Comparison of ENCODE assay signal across 13 cellular contexts in the genomic region with DNA sequence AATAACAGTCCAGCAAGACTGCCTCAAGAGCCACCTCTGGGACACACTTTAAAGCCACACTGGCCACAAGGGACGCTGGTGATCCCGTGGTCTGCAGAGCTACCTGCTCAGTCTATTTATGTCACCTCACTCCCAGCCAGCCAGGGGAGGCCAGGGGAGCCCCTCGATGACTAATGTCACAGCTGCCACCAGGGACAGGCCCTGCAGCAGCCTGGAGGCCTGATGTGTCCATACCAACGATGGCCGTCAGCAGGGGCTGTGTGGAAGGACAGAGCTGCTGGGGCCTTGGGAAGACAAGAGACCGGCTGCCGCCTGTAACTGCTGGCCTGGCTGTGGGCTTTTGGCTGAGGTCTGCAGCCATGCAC.
DNase-seq lines count a peak whose midpoint lies in the region; ATAC-seq and TF ChIP-seq lines count a peak whose summit lies in the region.
"Had no signal": no experiment of that assay in that cellular context is flagged by ENCODE, and none has a peak within 500 bp of the region (broad histone marks: within the 10 kb centered on the region; RNA-seq: fewer than 3 reads in every experiment).

No MANE protein-coding gene starts in this region.

- no peak for ATAC-seq in T-helper 17 cell
- no peak for ATAC-seq in GM19452 (IDR thresholded peaks at IDR 0.05; ENCODE audit: unreplicated experiment)
- ATAC-seq in esophagus mucosa = no peak
- ATAC-seq: foreskin keratinocyte had no signal

- H3K4me3 Mint-ChIP-seq in T-helper 17 cell = no peak overlapping the region
- H3K4me3 Mint-ChIP-seq: CD4-positive, alpha-beta memory T cell; immature natural killer cell had no signal

- no peaks in the 10 kb centered on the region for H3K9me3 ChIP-seq in T-helper 17 cell (ENCODE audit: control insufficient read depth, low read length, poor library complexity, severe bottlenecking)

- H3K36me3 Mint-ChIP-seq in T-helper 17 cell (ENCODE audit: low read depth) = no peaks in the 10 kb centered on the region
- H3K36me3 Mint-ChIP-seq: CD4-positive, alpha-beta memory T cell; immature natural killer cell had no signal

- peak; percentile 10 for DNase-seq in stimulated activated CD4-positive, alpha-beta T cell treated with anti-CD3 and anti-CD28 coated beads, Interleukin-1b, Interleukin-23, amount 100 ng/mL, for 48 hours
- DNase-seq in stimulated activated CD4-positive, alpha-beta T cell treated with anti-CD3 and anti-CD28 coated beads, Interleukin-2, amount 100 ng/mL, for 48 hours = no peak
- DNase-seq in GM20000 (ENCODE audit: low spot score) (peak; percentile 65), SW480 (ENCODE audit: low spot score) (peak; percentile 82), T-helper 17 cell (no peak), SKM-1 (lab: John Stamatoyannopoulos, UW; ENCODE audit: unreplicated experiment) (no peak)
- DNase-seq: activated T-cell treated with anti-CD3 and anti-CD28 coated beads, Interleukin-2, amount 50 U/mL, for 1 hour; CD4-positive, alpha-beta memory T cell; dorsolateral prefrontal cortex; foreskin keratinocyte; immature natural killer cell had no signal

- peaks cover 5% of the 10 kb centered on the region for H3K4me1 Mint-ChIP-seq in T-helper 17 cell

- no peak overlapping the region for H3K27ac Mint-ChIP-seq in T-helper 17 cell

- peak; percentile 62 for TF ChIP-seq CTCF in GM20000 (IDR thresholded peaks at IDR 0.05; ENCODE audit: extremely low read depth, missing control alignments)

- H3K27me3 Mint-ChIP-seq in T-helper 17 cell = peaks cover 7% of the 10 kb centered on the region

Comparison
In these comparisons a context has a peak if more than half of its experiments do, and no peak if none do; other contexts are left out.
1. DNase-seq: peak in stimulated activated CD4-positive, alpha-beta T cell treated with anti-CD3 and anti-CD28 coated beads, Interleukin-1b, Interleukin-23, amount 100 ng/mL, for 48 hours (single experiment), GM20000 (single experiment) and SW480 (single experiment); none in stimulated activated CD4-positive, alpha-beta T cell treated with anti-CD3 and anti-CD28 coated beads, Interleukin-2, amount 100 ng/mL, for 48 hours (0 of 2), T-helper 17 cell (0 of 3) and SKM-1 (single experiment).